ENCODE assay signal across 3 cellular contexts in genomic region chr11:43959321-43959995, GRCh38.
A peak's percentile ranks its signal among the peaks of the same experiment; 100 is the strongest.
TF ChIP-seq lines count a peak whose summit lies in the region.

No MANE protein-coding gene starts in this region.

TF ChIP-seq in liver, 16 proteins besides CTCF, POLR2A, EP300 and RAD21:
- TF ChIP-seq HNF4A (conservative IDR thresholded peaks at IDR 0.05), result no peak
- TF ChIP-seq FOXA2 (IDR thresholded peaks at IDR 0.05), result no peak
- peak; percentile 11 for TF ChIP-seq SP1 (IDR thresholded peaks at IDR 0.05)

TF ChIP-seq in HepG2, 621 proteins besides CTCF, POLR2A, EP300 and RAD21:
- TF ChIP-seq ZNF891 (CRISPR knock-in tag; IDR thresholded peaks at IDR 0.05) (no peak), CENPT (CRISPR knock-in tag; IDR thresholded peaks at IDR 0.05; ENCODE audit: low read depth) (no peak), BORCS8-MEF2B (CRISPR knock-in tag; IDR thresholded peaks at IDR 0.05) (no peak), MXI1 (IDR thresholded peaks at IDR 0.05; ENCODE audit: borderline replicate concordance, low read depth, low read length) (no peak), KDM5B (CRISPR knock-in tag; IDR thresholded peaks at IDR 0.05; ENCODE audit: borderline replicate concordance) (no peak), PAF1 (CRISPR knock-in tag; IDR thresholded peaks at IDR 0.05) (no peak)
- TF ChIP-seq, protein P1, sequence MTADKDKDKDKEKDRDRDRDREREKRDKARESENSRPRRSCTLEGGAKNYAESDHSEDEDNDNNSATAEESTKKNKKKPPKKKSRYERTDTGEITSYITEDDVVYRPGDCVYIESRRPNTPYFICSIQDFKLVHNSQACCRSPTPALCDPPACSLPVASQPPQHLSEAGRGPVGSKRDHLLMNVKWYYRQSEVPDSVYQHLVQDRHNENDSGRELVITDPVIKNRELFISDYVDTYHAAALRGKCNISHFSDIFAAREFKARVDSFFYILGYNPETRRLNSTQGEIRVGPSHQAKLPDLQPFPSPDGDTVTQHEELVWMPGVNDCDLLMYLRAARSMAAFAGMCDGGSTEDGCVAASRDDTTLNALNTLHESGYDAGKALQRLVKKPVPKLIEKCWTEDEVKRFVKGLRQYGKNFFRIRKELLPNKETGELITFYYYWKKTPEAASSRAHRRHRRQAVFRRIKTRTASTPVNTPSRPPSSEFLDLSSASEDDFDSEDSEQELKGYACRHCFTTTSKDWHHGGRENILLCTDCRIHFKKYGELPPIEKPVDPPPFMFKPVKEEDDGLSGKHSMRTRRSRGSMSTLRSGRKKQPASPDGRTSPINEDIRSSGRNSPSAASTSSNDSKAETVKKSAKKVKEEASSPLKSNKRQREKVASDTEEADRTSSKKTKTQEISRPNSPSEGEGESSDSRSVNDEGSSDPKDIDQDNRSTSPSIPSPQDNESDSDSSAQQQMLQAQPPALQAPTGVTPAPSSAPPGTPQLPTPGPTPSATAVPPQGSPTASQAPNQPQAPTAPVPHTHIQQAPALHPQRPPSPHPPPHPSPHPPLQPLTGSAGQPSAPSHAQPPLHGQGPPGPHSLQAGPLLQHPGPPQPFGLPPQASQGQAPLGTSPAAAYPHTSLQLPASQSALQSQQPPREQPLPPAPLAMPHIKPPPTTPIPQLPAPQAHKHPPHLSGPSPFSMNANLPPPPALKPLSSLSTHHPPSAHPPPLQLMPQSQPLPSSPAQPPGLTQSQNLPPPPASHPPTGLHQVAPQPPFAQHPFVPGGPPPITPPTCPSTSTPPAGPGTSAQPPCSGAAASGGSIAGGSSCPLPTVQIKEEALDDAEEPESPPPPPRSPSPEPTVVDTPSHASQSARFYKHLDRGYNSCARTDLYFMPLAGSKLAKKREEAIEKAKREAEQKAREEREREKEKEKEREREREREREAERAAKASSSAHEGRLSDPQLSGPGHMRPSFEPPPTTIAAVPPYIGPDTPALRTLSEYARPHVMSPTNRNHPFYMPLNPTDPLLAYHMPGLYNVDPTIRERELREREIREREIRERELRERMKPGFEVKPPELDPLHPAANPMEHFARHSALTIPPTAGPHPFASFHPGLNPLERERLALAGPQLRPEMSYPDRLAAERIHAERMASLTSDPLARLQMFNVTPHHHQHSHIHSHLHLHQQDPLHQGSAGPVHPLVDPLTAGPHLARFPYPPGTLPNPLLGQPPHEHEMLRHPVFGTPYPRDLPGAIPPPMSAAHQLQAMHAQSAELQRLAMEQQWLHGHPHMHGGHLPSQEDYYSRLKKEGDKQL (CRISPR knock-in tag; IDR thresholded peaks at IDR 0.05; ENCODE audit: low read depth), result no peak

TF ChIP-seq in K562, 482 proteins besides CTCF, POLR2A, EP300 and RAD21:
- TF ChIP-seq ZNF347 (CRISPR knock-in tag; IDR thresholded peaks at IDR 0.05; ENCODE audit: low read depth), result no peak
- no peak for TF ChIP-seq ARHGAP35 (IDR thresholded peaks at IDR 0.05; ENCODE audit: partially characterized antibody)
- no peak for TF ChIP-seq ZNF274 (IDR thresholded peaks at IDR 0.05; ENCODE audit: borderline replicate concordance, low read depth, low read length)
- TF ChIP-seq ZNF311 (CRISPR knock-in tag; IDR thresholded peaks at IDR 0.05), result no peak
- no peak for TF ChIP-seq CEBPG (CRISPR knock-in tag; IDR thresholded peaks at IDR 0.05)
- no peak for TF ChIP-seq CEBPG (tag; conservative IDR thresholded peaks at IDR 0.05 in 1 of 2, IDR thresholded peaks at IDR 0.05 in 1 of 2)
- TF ChIP-seq SP1 (CRISPR knock-in tag; IDR thresholded peaks at IDR 0.05), result no peak
- no peak for TF ChIP-seq ZNF280A (IDR thresholded peaks at IDR 0.05; ENCODE audit: low read depth, partially characterized antibody)
- no peak for TF ChIP-seq TFE3 (CRISPR knock-in tag; IDR thresholded peaks at IDR 0.05)
TF ChIP-seq in K562: peak in this region for 0.
